In genomic region chr21:21559285-21560045, GRCh38 we compare ENCODE assay signal across 22 cellular contexts.
DNase-seq lines count a peak whose midpoint lies in the region; ATAC-seq and TF ChIP-seq lines count a peak whose summit lies in the region.
"Had no signal": no experiment of that assay in that cellular context is flagged by ENCODE, and none has a peak within 500 bp of the region (broad histone marks: within the 10 kb centered on the region; RNA-seq: fewer than 3 reads in every experiment).

No MANE protein-coding gene starts in this region.

- H3K79me2 ChIP-seq in DND-41 (ENCODE audit: insufficient read depth, low read length) (no peaks in the 10 kb centered on the region), fibroblast of lung (ENCODE audit: control insufficient read depth, insufficient read depth, low read length) (no peaks in the 10 kb centered on the region)

- H3K27me3 ChIP-seq in DND-41 (ENCODE audit: insufficient read depth, low read length, poor library complexity) = no peaks in the 10 kb centered on the region
- no peaks in the 10 kb centered on the region for H3K27me3 ChIP-seq in fibroblast of lung (ENCODE audit: control insufficient read depth, insufficient read depth, low read length)
- H3K27me3 ChIP-seq: BE2C; BLaER1 treated with 17β-estradiol and CSF1 and Interleukin-3, amounts not matched to agents 10 nM and 100 nM had no signal

- no peaks in the 10 kb centered on the region for H3K4me1 Mint-ChIP-seq in WTC11
- H3K4me1 Mint-ChIP-seq: CD14-positive monocyte; CD8-positive, alpha-beta memory T cell had no signal

- TF ChIP-seq CTCF in DND-41 (IDR thresholded peaks at IDR 0.05; ENCODE audit: borderline replicate concordance, extremely low read depth, low read length, poor library complexity, severe bottlenecking) (no peak), WTC11 (IDR thresholded peaks at IDR 0.05) (no peak), fibroblast of lung (conservative IDR thresholded peaks at IDR 0.05 in 1 of 2, IDR thresholded peaks at IDR 0.05 in 1 of 2; ENCODE audit: low read depth in 1 of 2, low read length in 2 of 2) (no peak)

- H3K4me1 ChIP-seq in DND-41 (ENCODE audit: insufficient read depth, low read length) (no peaks in the 10 kb centered on the region), fibroblast of lung (ENCODE audit: control insufficient read depth, extremely low read depth, insufficient read depth, low read length) (no peaks in the 10 kb centered on the region)
- H3K4me1 ChIP-seq: A549; BE2C; BLaER1 treated with 17β-estradiol and CSF1 and Interleukin-3, amounts not matched to agents 10 nM and 100 nM; HAP-1 had no signal

- H3K4me2 ChIP-seq in DND-41 (ENCODE audit: insufficient read depth, low read length) (no peak overlapping the region), fibroblast of lung (ENCODE audit: extremely low read depth, insufficient read depth, low read length) (no peak overlapping the region)
- H3K4me2 ChIP-seq: A549; BLaER1 treated with 17β-estradiol and CSF1 and Interleukin-3, amounts not matched to agents 10 nM and 100 nM had no signal

- H4K20me1 ChIP-seq in DND-41 (ENCODE audit: insufficient read depth, low read length) (no peaks in the 10 kb centered on the region), fibroblast of lung (ENCODE audit: control insufficient read depth, extremely low read depth, insufficient read depth, low read length) (no peaks in the 10 kb centered on the region)
- H4K20me1 ChIP-seq: BLaER1 treated with 17β-estradiol and CSF1 and Interleukin-3, amounts not matched to agents 10 nM and 100 nM had no signal

- H3K36me3 Mint-ChIP-seq in WTC11 = peaks cover 33% of the 10 kb centered on the region
- H3K36me3 Mint-ChIP-seq: CD14-positive monocyte; CD8-positive, alpha-beta memory T cell had no signal

- H3K9ac ChIP-seq in DND-41 (ENCODE audit: low read depth, low read length) (no peak overlapping the region), fibroblast of lung (ENCODE audit: insufficient read depth, low read length) (no peak overlapping the region)
- H3K9ac ChIP-seq: BLaER1 treated with 17β-estradiol and CSF1 and Interleukin-3, amounts not matched to agents 10 nM and 100 nM had no signal

- POLR2A ChIA-PET in WTC11 (lab: Charles Lee) = no interaction called here

- no peak overlapping the region for H3K27ac Mint-ChIP-seq in WTC11
- H3K27ac Mint-ChIP-seq: CD14-positive monocyte; CD4-positive, alpha-beta T cell; CD8-positive, alpha-beta memory T cell; HFFc6 had no signal

- H3K9me3 ChIP-seq in DND-41 (ENCODE audit: insufficient read depth, low read length, severe bottlenecking) = peaks cover 12% of the 10 kb centered on the region
- H3K9me3 ChIP-seq in fibroblast of lung (ENCODE audit: control insufficient read depth, insufficient read depth, low read depth, low read length) = no peaks in the 10 kb centered on the region
- H3K9me3 ChIP-seq: A549, BE2C, HAP-1 had no signal

- no peak overlapping the region for H3K4me3 Mint-ChIP-seq in WTC11
- H3K4me3 Mint-ChIP-seq: CD14-positive monocyte; CD4-positive, alpha-beta T cell; CD8-positive, alpha-beta memory T cell; HFFc6 had no signal

- H3K27ac ChIP-seq in DND-41 (ENCODE audit: low read length) = no peak overlapping the region
- H3K27ac ChIP-seq in fibroblast of lung (ENCODE audit: insufficient read depth, low read length) = no peak overlapping the region
- H3K27ac ChIP-seq: A549; BLaER1 treated with 17β-estradiol and CSF1 and Interleukin-3, amounts not matched to agents 10 nM and 100 nM had no signal

- CTCF ChIA-PET in WTC11 (lab: Charles Lee) = no interaction called here

- no peak for DNase-seq in DND-41
- DNase-seq in WTC11 (ENCODE audit: low spot score) = no peak
- peak; percentile 7 to 11 for DNase-seq in fibroblast of lung (ENCODE audit: low read depth in 2 of 2)
- DNase-seq in skeletal muscle cell (ENCODE audit: low read depth) = peak; percentile 3
- DNase-seq in SW 1271 (lab: John Stamatoyannopoulos, UW) = no peak
- DNase-seq in COR-L47 (lab: John Stamatoyannopoulos, UW) = no peak
- DNase-seq in NCI-H2171 (lab: John Stamatoyannopoulos, UW) = no peak
- DNase-seq: 8988T; ACHN; AML-193; BE2C; Calu3; CD4-positive, alpha-beta T cell; CD8-positive, alpha-beta memory T cell; DMS53; DMS79 treated with DMSO at 0.1 percent for 48 hours; GOT3; HFFc6 had no signal

- peaks cover 62% of the 10 kb centered on the region for H3K9me3 Mint-ChIP-seq in WTC11

- H2AFZ ChIP-seq in DND-41 (ENCODE audit: low read depth, low read length) (no peak overlapping the region), fibroblast of lung (ENCODE audit: low read length) (no peak overlapping the region)

- 0 out of 3 replicates have a peak, but pooled peaks have one; percentile 19 for ATAC-seq in DND-41 (ENCODE audit: insufficient read depth, low read depth)
- no peak for ATAC-seq in WTC11
- ATAC-seq: A549 had no signal

- H3K27me3 Mint-ChIP-seq in WTC11 (ENCODE audit: low read depth) = no peaks in the 10 kb centered on the region
- H3K27me3 Mint-ChIP-seq: CD4-positive, alpha-beta T cell; CD8-positive, alpha-beta memory T cell had no signal

- H3K36me3 ChIP-seq in DND-41 (ENCODE audit: insufficient read depth, low read length) (no peaks in the 10 kb centered on the region), fibroblast of lung (ENCODE audit: control insufficient read depth, insufficient read depth, low read length) (no peaks in the 10 kb centered on the region)
- H3K36me3 ChIP-seq: BE2C; BLaER1 treated with 17β-estradiol and CSF1 and Interleukin-3, amounts not matched to agents 10 nM and 100 nM; HAP-1 had no signal

- H3K4me3 ChIP-seq in DND-41 (ENCODE audit: low read depth in 1 of 2, low read length in 2 of 2) (no peak overlapping the region), fibroblast of lung (replicated peaks in 1 of 4; ENCODE audit: control extremely low read depth in 1 of 4, insufficient read depth in 1 of 4, low read depth in 3 of 4, low read length in 4 of 4) (no peak overlapping the region), skeletal muscle cell (ENCODE audit: low read depth, low read length) (no peak overlapping the region)
- H3K4me3 ChIP-seq: A549; BLaER1 treated with 17β-estradiol and CSF1 and Interleukin-3, amounts not matched to agents 10 nM and 100 nM; HAP-1 had no signal

TF ChIP-seq in WTC11, 78 proteins besides CTCF, POLR2A, EP300 and RAD21:
- TF ChIP-seq HMGA2 (CRISPR knock-in tag; IDR thresholded peaks at IDR 0.05) = peak; percentile 100
- TF ChIP-seq PRRX2 (CRISPR knock-in tag; IDR thresholded peaks at IDR 0.05) = no peak
- TF ChIP-seq ETV6 (CRISPR knock-in tag; IDR thresholded peaks at IDR 0.05) = no peak
- TF ChIP-seq ZNF671 (CRISPR knock-in tag; IDR thresholded peaks at IDR 0.05) = no peak
- no peak for TF ChIP-seq EMX1 (CRISPR knock-in tag; IDR thresholded peaks at IDR 0.05)
- TF ChIP-seq AR (CRISPR knock-in tag; IDR thresholded peaks at IDR 0.05) = no peak

Comparison
In these comparisons a context has a peak if more than half of its experiments do, and no peak if none do; other contexts are left out.
1. DNase-seq: peak in fibroblast of lung (2 of 2) and skeletal muscle cell (single experiment); none in DND-41 (single experiment), WTC11 (single experiment), SW 1271 (0 of 2), COR-L47 (single experiment) and NCI-H2171 (single experiment).